7 cellular contexts compared by ENCODE assay signal in genomic region chr1:99728494-99729235, GRCh38. TPM values are rescaled to one million over a fixed set of nuclear protein-coding genes. Genes with fewer than 3 reads are reported as not detected.
A peak's percentile ranks its signal among the peaks of the same experiment; 100 is the strongest.
DNase-seq lines count a peak whose midpoint lies in the region; ATAC-seq and TF ChIP-seq lines count a peak whose summit lies in the region.

No MANE protein-coding gene starts in this region.

- H2BK120ac ChIP-seq in IMR-90 (ENCODE audit: low read depth, low read length) = peak overlapping the region; percentile 63

- H3K18ac ChIP-seq in IMR-90 (ENCODE audit: low read depth, low read length) = peak overlapping the region; percentile 9; the same call in 1 of the 2 replicates

- H4K8ac ChIP-seq in IMR-90 (ENCODE audit: low read depth in 2 of 2, low read length in 2 of 2) = peak overlapping the region in 1 of 2 experiments; percentile 61; a peak in 2 of 4 replicates

- no peak overlapping the region for H4K91ac ChIP-seq in IMR-90 (ENCODE audit: insufficient read depth, low read depth, low read length)

- H3K9ac ChIP-seq in IMR-90 (ENCODE audit: low read depth, low read length) = no peak overlapping the region

- intact Hi-C loops in IMR-90 (cut with micrococcal nuclease) = loop anchor here (1.0 to 10.0 kb wide), 2 partner anchors 8 to 1064 kb away; partner anchors contain the start of gene SNX7
- intact Hi-C loops in mucosa of descending colon (cut with DNase I, micrococcal nuclease) = no loop called here

- peaks cover 21% of the 10 kb centered on the region for H3K4me1 Mint-ChIP-seq in brain
- H3K4me1 Mint-ChIP-seq in stimulated activated effector memory CD8-positive, alpha-beta T cell treated with anti-CD3 and anti-CD28 coated beads, Interleukin-12 subunit alpha, Interleukin-12 subunit beta, amount 100 ng/mL, for 72 hours = no peaks in the 10 kb centered on the region

- H2AK9ac ChIP-seq in IMR-90 (replicated peaks; ENCODE audit: low read depth, low read length, poor library complexity) = no peak overlapping the region

- H3K9me1 ChIP-seq in IMR-90 (ENCODE audit: insufficient read depth, low read length) = no peaks in the 10 kb centered on the region

- H3K56ac ChIP-seq in IMR-90 (ENCODE audit: extremely low read depth, insufficient read depth, low read length) = no peak overlapping the region

- peak overlapping the region; percentile 57; the same call in 1 of the 2 replicates for H2BK20ac ChIP-seq in IMR-90 (ENCODE audit: low read depth, low read length)

- H3K79me1 ChIP-seq in IMR-90 (ENCODE audit: low read depth in 1 of 2, low read length in 2 of 2) = no peaks in the 10 kb centered on the region

- dilution Hi-C loops in IMR-90 (cut with HindIII; ENCODE audit: low sequenced_read_pairs, unreplicated experiment) = no loop called here

- no peak overlapping the region for H3K27ac ChIP-seq in IMR-90 (ENCODE audit: insufficient read depth, low read length)

- in situ Hi-C loops in IMR-90 (cut with MboI; ENCODE audit: low sequenced_read_pairs) = no loop called here

- peak overlapping the region; percentile 60 for H2BK5ac ChIP-seq in IMR-90 (ENCODE audit: low read depth, low read length, poor library complexity, severe bottlenecking)

- no peak for TF ChIP-seq RAD21 in IMR-90 (IDR thresholded peaks at IDR 0.05; ENCODE audit: low read length)

- no peak overlapping the region for H3K4me3 Mint-ChIP-seq in brain
- no peak overlapping the region for H3K4me3 Mint-ChIP-seq in stimulated activated effector memory CD8-positive, alpha-beta T cell treated with anti-CD3 and anti-CD28 coated beads, Interleukin-12 subunit alpha, Interleukin-12 subunit beta, amount 100 ng/mL, for 72 hours

- no peak overlapping the region for H2AFZ ChIP-seq in IMR-90 (replicated peaks; ENCODE audit: low read length, poor library complexity)

- H3K36me3 ChIP-seq in IMR-90 (ENCODE audit: control insufficient read depth, insufficient read depth, low read length) = no peaks in the 10 kb centered on the region
- no peaks in the 10 kb centered on the region for H3K36me3 ChIP-seq in mucosa of descending colon (ENCODE audit: low read depth)

- H3K27me3 ChIP-seq in IMR-90 (ENCODE audit: control insufficient read depth, insufficient read depth, low read length) = no peaks in the 10 kb centered on the region

- H4K5ac ChIP-seq in IMR-90 (ENCODE audit: low read depth, low read length) = no peak overlapping the region; the same call in 1 of the 2 replicates

- no TSS peak for BruUV-seq in IMR-90 (replicated peaks; lab: Mats Ljungman, UMichigan)

- H3K27ac Mint-ChIP-seq in brain = no peak overlapping the region
- H3K27ac Mint-ChIP-seq in stimulated activated effector memory CD8-positive, alpha-beta T cell treated with anti-CD3 and anti-CD28 coated beads, Interleukin-12 subunit alpha, Interleukin-12 subunit beta, amount 100 ng/mL, for 72 hours = no peak overlapping the region

- no peak overlapping the region for H3K4me2 ChIP-seq in IMR-90 (ENCODE audit: low read depth, low read length)

- no peaks in the 10 kb centered on the region for H3K36me3 Mint-ChIP-seq in brain
- no peaks in the 10 kb centered on the region for H3K36me3 Mint-ChIP-seq in stimulated activated effector memory CD8-positive, alpha-beta T cell treated with anti-CD3 and anti-CD28 coated beads, Interleukin-12 subunit alpha, Interleukin-12 subunit beta, amount 100 ng/mL, for 72 hours

- H2BK15ac ChIP-seq in IMR-90 (ENCODE audit: low read depth, low read length) = peak overlapping the region; percentile 70; the same call in 1 of the 3 replicates

- CTCF ChIA-PET in IMR-90 (lab: Yijun Ruan, JAX) = interaction anchor here (0.6 to 1.1 kb wide), 2 partner anchors 371 to 525 kb away, joined by 3 to 5 read pairs; no protein-coding TSS in a partner anchor

- 83% methylated on average over 1 of the region's 4 CpGs; no CpG with 5 or more reads in 1 of the 2 experiments for WGBS in IMR-90 (ENCODE audit: extremely low coverage in 2 of 2, insufficient read length in 1 of 2), 2 experiments

- H3K9me3 ChIP-seq in IMR-90 (ENCODE audit: control insufficient read depth, insufficient read depth, low read length) (no peaks in the 10 kb centered on the region), mucosa of descending colon (no peaks in the 10 kb centered on the region)

- peak overlapping the region; percentile 17; the same call in 1 of the 2 replicates for H3K14ac ChIP-seq in IMR-90 (replicated peaks; ENCODE audit: low read depth, low read length)

- H3K4me1 ChIP-seq in IMR-90 (ENCODE audit: control insufficient read depth, insufficient read depth, low read length) = peaks cover 5% of the 10 kb centered on the region; the same call in 1 of the 2 replicates
- no peaks in the 10 kb centered on the region for H3K4me1 ChIP-seq in mucosa of descending colon (ENCODE audit: low read depth)

- TF ChIP-seq CTCF in IMR-90 (conservative IDR thresholded peaks at IDR 0.05; ENCODE audit: low read depth, low read length) = peak; percentile 58
- TF ChIP-seq CTCF in brain (conservative IDR thresholded peaks at IDR 0.05) = peak; percentile 41 to 44
- TF ChIP-seq CTCF in mucosa of descending colon (IDR thresholded peaks at IDR 0.05) = no peak

- H3K23ac ChIP-seq in IMR-90 (ENCODE audit: low read depth, low read length) = no peak overlapping the region

- peak overlapping the region; percentile 75 for H3K4ac ChIP-seq in IMR-90 (ENCODE audit: low read depth, low read length)

- no peaks in the 10 kb centered on the region for H3K9me3 Mint-ChIP-seq in brain
- no peaks in the 10 kb centered on the region for H3K9me3 Mint-ChIP-seq in stimulated activated effector memory CD8-positive, alpha-beta T cell treated with anti-CD3 and anti-CD28 coated beads, Interleukin-12 subunit alpha, Interleukin-12 subunit beta, amount 100 ng/mL, for 72 hours

- no peaks in the 10 kb centered on the region for H3K27me3 Mint-ChIP-seq in brain

- H3K4me3 ChIP-seq in IMR-90 (ENCODE audit: insufficient read depth, low read depth, low read length) = no peak overlapping the region
- no peak overlapping the region for H3K4me3 ChIP-seq in mucosa of descending colon

- POLR2A ChIA-PET in IMR-90 (lab: Charles Lee; ENCODE audit: unreplicated experiment) = interaction anchor here (0.6 kb wide), 1 partner anchor 118 kb away, joined by 4 read pairs; no protein-coding TSS in a partner anchor

- ATAC-seq in GM18505 (IDR thresholded peaks at IDR 0.05; ENCODE audit: unreplicated experiment) (peak; percentile 45), IMR-90 (ENCODE audit: low read depth) (no peak), mucosa of descending colon (peak; percentile 39)
- no peak for ATAC-seq in stimulated activated effector memory CD8-positive, alpha-beta T cell treated with anti-CD3 and anti-CD28 coated beads, Interleukin-12 subunit alpha, Interleukin-12 subunit beta, amount 100 ng/mL, for 72 hours

- peak overlapping the region; percentile 7; the same call in 1 of the 2 replicates for H2AK5ac ChIP-seq in IMR-90 (ENCODE audit: low read depth, low read length)

- TF ChIP-seq POLR2A in GM18505 (IDR thresholded peaks at IDR 0.05; ENCODE audit: borderline replicate concordance, extremely low read depth, insufficient read depth, insufficient read length) (no peak), IMR-90 (IDR thresholded peaks at IDR 0.05; ENCODE audit: low read depth, low read length) (no peak)

- DNase-seq in IMR-90 (peak; percentile 28), mucosa of descending colon (no peak), ureter (ENCODE audit: low spot score) (no peak)
- no peak for DNase-seq in central memory CD4-positive, alpha-beta T cell
- DNase-seq in stimulated activated effector memory CD8-positive, alpha-beta T cell treated with anti-CD3 and anti-CD28 coated beads, Interleukin-12 subunit alpha, Interleukin-12 subunit beta, amount 100 ng/mL, for 72 hours (ENCODE audit: low spot score in 2 of 2) = no peak

- H4K20me1 ChIP-seq in IMR-90 (ENCODE audit: insufficient read depth, low read length) = no peaks in the 10 kb centered on the region

TF ChIP-seq in IMR-90, 13 proteins besides CTCF, POLR2A, EP300 and RAD21:
- TF ChIP-seq FOS (IDR thresholded peaks at IDR 0.05; ENCODE audit: low read depth, low read length) (no peak), SMC3 (IDR thresholded peaks at IDR 0.05; ENCODE audit: low read depth, low read length) (no peak)

RNA-seq across cellular contexts. Expression of gene FRRS1, which starts 37.8 kb away (rescaled TPM):
- total RNA-seq in IMR-90 (2012; rRNA removed) (21.7 and 23.5 TPM in 2 replicates), mucosa of descending colon (10 to 100 TPM in 2 of 3 donors, 1 to 10 TPM in 1; 8.4 to 38.0 (median 17.6) TPM), ureter (16.3 TPM)
- polyA plus RNA-seq in IMR-90 (2012; rRNA removed) (3.2 and 3.8 TPM in 2 replicates), brain (ENCODE audit: insufficient read depth, low read depth, low replicate concordance) (not detected)
- polyA plus RNA-seq in IMR-90 (2012; cell fraction: cytosol; rRNA removed) = 1.2 and 1.3 TPM in 2 replicates
- 0.28 and 3.9 TPM in 2 replicates for polyA plus RNA-seq in IMR-90 (2012; cell fraction: nucleus; rRNA removed; ENCODE audit: low replicate concordance)

Comparison
In these comparisons a context has a peak if more than half of its experiments do, and no peak if none do; other contexts are left out.
1. ATAC-seq: peak in GM18505 (single experiment) and mucosa of descending colon (single experiment); none in IMR-90 (single experiment) and stimulated activated effector memory CD8-positive, alpha-beta T cell treated with anti-CD3 and anti-CD28 coated beads, Interleukin-12 subunit alpha, Interleukin-12 subunit beta, amount 100 ng/mL, for 72 hours (single experiment).